In the genomic region with DNA sequence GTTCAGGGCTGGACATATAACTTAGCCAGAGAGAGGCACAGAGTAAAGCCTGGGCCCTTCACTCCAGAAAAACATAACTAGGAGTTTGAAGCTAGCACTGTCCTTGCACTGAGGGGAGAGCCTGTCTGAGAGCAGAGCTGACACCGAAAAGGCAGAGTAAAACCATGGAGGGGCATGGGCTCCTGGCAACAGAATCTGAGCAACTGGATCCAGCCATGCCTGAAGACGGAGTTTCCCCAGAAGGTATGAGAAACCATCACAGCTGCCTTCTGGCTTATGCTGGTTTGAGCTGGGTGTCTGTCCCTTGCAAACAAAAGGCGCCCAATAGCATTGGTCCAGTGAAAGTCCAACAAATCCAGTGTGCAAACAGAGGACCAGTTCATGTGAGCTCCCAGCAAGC, we compare ENCODE assay signal across 34 cellular contexts.
"Had no signal": no experiment of that assay in that cellular context is flagged by ENCODE, and none has a peak within 500 bp of the region (broad histone marks: within the 10 kb centered on the region; RNA-seq: fewer than 3 reads in every experiment).

No MANE protein-coding gene starts in this region.

- H3K27me3 ChIP-seq: MG63 had no signal

- DNase-seq: Karpas-422, Kasumi-1, MG63, MM.1S, MV-4-11, NCI-H1048, NCI-H1092, NCI-H1105, NCI-H1105 treated with DMSO at 0.1 percent for 48 hours, NCI-H1417, NCI-H1417 treated with DMSO at 0.1 percent for 48 hours, NCI-H1436, NCI-H1436 treated with DMSO at 0.1 percent for 48 hours, NCI-H146, NCI-H1694, NCI-H1694 treated with DMSO at 0.1 percent for 48 hours, NCI-H187, NCI-H187 treated with DMSO at 0.1 percent for 48 hours, NCI-H1930, NCI-H2029, NCI-H2029 treated with DMSO at 0.1 percent for 48 hours, NCI-H2081, NCI-H2081 treated with DMSO at 0.1 percent for 48 hours, NCI-H2107, NCI-H2171, NCI-H2171 treated with DMSO at 0.1 percent for 48 hours, NCI-H2227 treated with DMSO at 0.1 percent for 48 hours, NCI-H226, NCI-H345, NCI-H446, NCI-H446 treated with DMSO at 0.1 percent for 48 hours, NCI-H510A, NCI-H510A treated with DMSO at 0.1 percent for 48 hours, NCI-H524 had no signal

- H3K36me3 ChIP-seq: MG63 had no signal

- H3K4me3 ChIP-seq: MG63 had no signal

- H3K9me3 ChIP-seq: MG63 had no signal
